In the genomic region with DNA sequence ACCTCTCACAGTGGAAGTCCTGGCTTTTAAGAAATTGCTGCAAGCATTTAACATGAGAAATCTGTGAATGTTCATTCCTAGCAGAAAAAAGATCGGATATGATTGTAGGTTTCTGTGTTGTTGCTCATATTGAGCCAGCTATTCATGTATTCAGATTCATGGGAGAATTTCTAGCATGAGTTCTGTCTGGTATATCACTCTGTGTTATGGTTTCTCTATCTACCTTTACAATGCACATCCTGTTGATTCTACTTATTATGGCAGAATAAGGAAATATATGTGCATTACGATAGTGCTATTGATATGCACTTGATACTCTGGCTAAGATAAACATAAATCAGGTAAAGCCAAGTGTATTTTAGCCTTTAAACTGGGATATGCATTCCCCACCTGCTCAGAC, we compare ENCODE assay signal across 19 cellular contexts.
DNase-seq lines count a peak whose midpoint lies in the region; ATAC-seq, FAIRE-seq and TF ChIP-seq lines count a peak whose summit lies in the region.
"Had no signal": no experiment of that assay in that cellular context is flagged by ENCODE, and none has a peak within 500 bp of the region (broad histone marks: within the 10 kb centered on the region; RNA-seq: fewer than 3 reads in every experiment).

No MANE protein-coding gene starts in this region.

- no peaks in the 10 kb centered on the region for H3K36me3 Mint-ChIP-seq in T-helper 17 cell (ENCODE audit: low read depth)

- H3K27ac ChIP-seq in substantia nigra (ENCODE audit: low read depth, low read length, poor library complexity, severe bottlenecking) = no peak overlapping the region
- H3K27ac ChIP-seq: esophagus muscularis mucosa had no signal

- peak overlapping the region; percentile 72 for H3K4me2 ChIP-seq in skeletal muscle satellite cell (ENCODE audit: low read length)

- no peaks in the 10 kb centered on the region for H3K27me3 ChIP-seq in skeletal muscle satellite cell (ENCODE audit: control insufficient read depth, insufficient read depth, low read length)
- H3K27me3 ChIP-seq: esophagus muscularis mucosa had no signal

- ATAC-seq in HG03280 (IDR thresholded peaks at IDR 0.05; ENCODE audit: unreplicated experiment) (peak; percentile 12), T-helper 17 cell (no peak), HG03159 (IDR thresholded peaks at IDR 0.05; ENCODE audit: unreplicated experiment) (no peak), HG03520 (IDR thresholded peaks at IDR 0.05; ENCODE audit: unreplicated experiment) (no peak)
- ATAC-seq: activated naive CD8-positive, alpha-beta T cell treated with anti-CD3 and anti-CD28 coated beads, Interleukin-2, amount 50 U/mL, for 24 hours; SK-N-SH treated with all-trans-retinoic acid at 6 μM for 48 hours had no signal

- DNase-seq in GM12891 (ENCODE audit: insufficient read length, low spot score) (no peak), T-helper 17 cell (no peak), substantia nigra (lab: John Stamatoyannopoulos, UW) (no peak)
- DNase-seq: activated CD4-positive, alpha-beta T cell treated with anti-CD3 and anti-CD28 coated beads, Interleukin-2, amount 10 ng/mL, durations not matched to agents 24 days and 14 days; activated naive CD8-positive, alpha-beta T cell treated with anti-CD3 and anti-CD28 coated beads, Interleukin-2, amount 50 U/mL, for 24 hours; activated T-cell treated with anti-CD3 and anti-CD28 coated beads, Interleukin-2, amount 50 U/mL, for 48 hours; IMR-90; NCI-H526 treated with DMSO at 0.1 percent for 48 hours; posterior cingulate gyrus; stimulated activated CD4-positive, alpha-beta T cell treated with anti-CD3 and anti-CD28 coated beads, Interleukin-4, amount 100 ng/mL, for 4 hours; stimulated activated CD8-positive, alpha-beta memory T cell treated with anti-CD3 and anti-CD28 coated beads, Interleukin-4, amount 100 ng/mL, for 48 hours had no signal

- peaks cover 8% of the 10 kb centered on the region for H3K27me3 Mint-ChIP-seq in T-helper 17 cell

- H3K4me1 ChIP-seq in skeletal muscle satellite cell (ENCODE audit: control insufficient read depth, insufficient read depth, low read length) = peaks cover 15% of the 10 kb centered on the region

- peak overlapping the region; percentile 88 for H3K4me3 Mint-ChIP-seq in T-helper 17 cell
- H3K4me3 Mint-ChIP-seq: activated CD4-positive, alpha-beta T cell treated with anti-CD3 and anti-CD28 coated beads, Interleukin-2, amount 10 ng/mL, durations not matched to agents 24 days and 14 days; activated naive CD8-positive, alpha-beta T cell treated with anti-CD3 and anti-CD28 coated beads, Interleukin-2, amount 50 U/mL, for 24 hours had no signal

- peak overlapping the region; percentile 85 for H3K27ac Mint-ChIP-seq in T-helper 17 cell
- H3K27ac Mint-ChIP-seq: activated CD4-positive, alpha-beta T cell treated with anti-CD3 and anti-CD28 coated beads, Interleukin-2, amount 10 ng/mL, durations not matched to agents 24 days and 14 days; activated naive CD8-positive, alpha-beta T cell treated with anti-CD3 and anti-CD28 coated beads, Interleukin-2, amount 50 U/mL, for 24 hours had no signal

- FAIRE-seq in GM12891 (lab: Jason Lieb, UNC) = peak; percentile 38
- FAIRE-seq: bronchial epithelial cell had no signal

- H3K4me3 ChIP-seq in skeletal muscle satellite cell (ENCODE audit: low read length) = no peak overlapping the region
- H3K4me3 ChIP-seq: skin epidermis had no signal

- no peak overlapping the region for H3K9ac ChIP-seq in skeletal muscle satellite cell (ENCODE audit: low read depth, low read length)

- peaks cover 23% of the 10 kb centered on the region for H3K4me1 Mint-ChIP-seq in T-helper 17 cell

- H3K36me3 ChIP-seq in skeletal muscle satellite cell (ENCODE audit: insufficient read depth, low read length) = no peaks in the 10 kb centered on the region
- H3K36me3 ChIP-seq: esophagus muscularis mucosa had no signal

- H3K9me3 ChIP-seq in T-helper 17 cell (ENCODE audit: control insufficient read depth, low read length, poor library complexity, severe bottlenecking) = no peaks in the 10 kb centered on the region
- no peaks in the 10 kb centered on the region for H3K9me3 ChIP-seq in skeletal muscle satellite cell (replicated peaks; ENCODE audit: low read length)
- H3K9me3 ChIP-seq: esophagus muscularis mucosa had no signal

- TF ChIP-seq POLR2A in GM12891 (IDR thresholded peaks at IDR 0.05; ENCODE audit: low read depth, low read length) = no peak

TF ChIP-seq in GM12891, 5 proteins besides CTCF, POLR2A, EP300 and RAD21:
- TF ChIP-seq TAF1 (IDR thresholded peaks at IDR 0.05; ENCODE audit: low read depth, low read length) = no peak
- TF ChIP-seq SPI1 (IDR thresholded peaks at IDR 0.05; ENCODE audit: low read depth, low read length) = no peak
- no peak for TF ChIP-seq POLR2AphosphoS5 (IDR thresholded peaks at IDR 0.05; ENCODE audit: low read depth, low read length)
- TF ChIP-seq POU2F2 (IDR thresholded peaks at IDR 0.05; ENCODE audit: low read depth, low read length) = no peak
- TF ChIP-seq PAX5 (IDR thresholded peaks at IDR 0.05; ENCODE audit: insufficient read depth, low read length, severe bottlenecking) = no peak
